1 cellular context compared by ENCODE assay signal in the genomic region with DNA sequence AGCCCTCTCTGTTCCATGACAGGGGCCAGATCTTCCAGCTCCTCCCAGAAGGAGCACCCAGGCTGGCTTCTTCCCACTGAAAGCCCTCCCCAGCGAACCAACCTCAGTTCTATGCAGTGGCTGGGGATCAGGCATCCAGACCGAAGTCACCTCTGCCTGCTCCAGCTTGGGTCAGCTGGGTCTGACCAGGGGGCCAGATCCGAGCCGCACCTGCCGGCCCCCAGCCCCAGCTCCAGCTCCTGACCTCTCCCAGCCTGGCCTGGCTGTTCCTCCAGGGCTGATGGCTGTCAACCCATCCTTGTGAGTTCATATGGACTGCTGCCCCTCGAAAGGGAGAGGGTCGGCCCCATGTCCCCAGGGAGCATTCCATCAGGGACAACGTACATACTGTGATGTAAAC.
A peak's percentile ranks its signal among the peaks of the same experiment; 100 is the strongest.
TF ChIP-seq lines count a peak whose summit lies in the region.

No MANE protein-coding gene starts in this region.

TF ChIP-seq in HepG2, 621 proteins besides CTCF, POLR2A, EP300 and RAD21:
- TF ChIP-seq SP140L (CRISPR knock-in tag; IDR thresholded peaks at IDR 0.05; ENCODE audit: borderline replicate concordance) = no peak
- TF ChIP-seq ZNF263 (CRISPR knock-in tag; IDR thresholded peaks at IDR 0.05) = peak; percentile 21; the same call in 1 of the 2 replicates
- no peak for TF ChIP-seq SRSF1 (optimal IDR thresholded peaks at IDR 0.05; ENCODE audit: low read depth, low read length)
- no peak for TF ChIP-seq ZNF737 (CRISPR knock-in tag; IDR thresholded peaks at IDR 0.05; ENCODE audit: borderline replicate concordance)
